ENCODE assay signal across 20 cellular contexts in genomic region chr2:240627736-240628506, GRCh38. TPM values are rescaled to one million over a fixed set of nuclear protein-coding genes. Genes with fewer than 3 reads are reported as not detected.
DNase-seq lines count a peak whose midpoint lies in the region; ATAC-seq and TF ChIP-seq lines count a peak whose summit lies in the region.
"Had no signal": no experiment of that assay in that cellular context is flagged by ENCODE, and none has a peak within 500 bp of the region (broad histone marks: within the 10 kb centered on the region; RNA-seq: fewer than 3 reads in every experiment).

No MANE protein-coding gene starts in this region.

- no peak overlapping the region for H3K27ac Mint-ChIP-seq in progenitor cell of endocrine pancreas
- H3K27ac Mint-ChIP-seq: immature natural killer cell, WTC11 had no signal

- H3K4me1 ChIP-seq in Peyer's patch = peaks cover 0 to 20% (median 6%) of the 10 kb centered on the region in 4 donors
- H3K4me1 ChIP-seq in tibial artery = peaks cover 0 to 3% (median 0%) of the 10 kb centered on the region in 4 donors

- H3K27me3 ChIP-seq in Peyer's patch (no peaks in the 10 kb centered on the region), tibial artery (peaks cover 0 to 3% of the 10 kb centered on the region in 2 donors)
- H3K27me3 ChIP-seq: brain microvascular endothelial cell had no signal

- intact Hi-C loops in tibial artery (cut with DNase I; ENCODE audit: low total_unique reads) = no loop called here

- TF ChIP-seq POLR2A in Peyer's patch (IDR thresholded peaks at IDR 0.05) = no peak

- no peak for ATAC-seq in left lobe of liver
- ATAC-seq in HG02623 (IDR thresholded peaks at IDR 0.05; ENCODE audit: unreplicated experiment) = no peak
- ATAC-seq: esophagus mucosa, T-cell, WTC11 had no signal

- H3K27me3 Mint-ChIP-seq in progenitor cell of endocrine pancreas = no peaks in the 10 kb centered on the region
- H3K27me3 Mint-ChIP-seq: T-cell had no signal

- no peaks in the 10 kb centered on the region for H3K36me3 Mint-ChIP-seq in progenitor cell of endocrine pancreas (ENCODE audit: insufficient read depth)
- H3K36me3 Mint-ChIP-seq: immature natural killer cell, T-cell had no signal

- H3K27ac ChIP-seq in Peyer's patch = no peak overlapping the region
- H3K27ac ChIP-seq in tibial artery = no peak overlapping the region
- H3K27ac ChIP-seq: brain microvascular endothelial cell had no signal

- peaks cover 0 to 44% (median 0%) of the 10 kb centered on the region in 3 donors for H3K36me3 ChIP-seq in Peyer's patch
- H3K36me3 ChIP-seq in tibial artery = peaks cover 0 to 18% (median 0%) of the 10 kb centered on the region in 3 donors
- H3K36me3 ChIP-seq: brain microvascular endothelial cell had no signal

- no peak for TF ChIP-seq CTCF in Peyer's patch (IDR thresholded peaks at IDR 0.05)
- no peak for TF ChIP-seq CTCF in tibial artery (IDR thresholded peaks at IDR 0.05)
- no peak for TF ChIP-seq CTCF in progenitor cell of endocrine pancreas (IDR thresholded peaks at IDR 0.05; ENCODE audit: unreplicated experiment)

- peaks cover 2% of the 10 kb centered on the region for H3K9me3 Mint-ChIP-seq in progenitor cell of endocrine pancreas (ENCODE audit: low read depth)

- H3K4me1 Mint-ChIP-seq in progenitor cell of endocrine pancreas (ENCODE audit: low read depth) = no peaks in the 10 kb centered on the region
- H3K4me1 Mint-ChIP-seq: WTC11 had no signal

- no peak overlapping the region for H3K4me3 Mint-ChIP-seq in progenitor cell of endocrine pancreas (ENCODE audit: low read depth)
- H3K4me3 Mint-ChIP-seq: immature natural killer cell, WTC11 had no signal

- no peaks in the 10 kb centered on the region for H3K9me3 ChIP-seq in Peyer's patch
- no peaks in the 10 kb centered on the region for H3K9me3 ChIP-seq in tibial artery

- H3K4me3 ChIP-seq in Peyer's patch (no peak overlapping the region), tibial artery (no peak overlapping the region)

- peak; percentile 9 for DNase-seq in activated naive CD4-positive, alpha-beta T cell treated with anti-CD3 and anti-CD28 coated beads, Interleukin-2, amount 50 U/mL, for 16 hours
- DNase-seq in activated naive CD4-positive, alpha-beta T cell treated with Interleukin-2 at 50 U/mL for 16 hours = no peak
- peak in 2 of 3 donors; percentile 28 to 34 for DNase-seq in Peyer's patch
- DNase-seq in left lobe of liver (ENCODE audit: low spot score) = peak; percentile 33
- peak; percentile 5 to 49 for DNase-seq in tibial artery
- DNase-seq in NCI-H1048 (lab: John Stamatoyannopoulos, UW) = no peak
- no peak for DNase-seq in progenitor cell of endocrine pancreas (ENCODE audit: low spot score, unreplicated experiment)
- DNase-seq: brain microvascular endothelial cell, Calu3, glutamatergic neuron, immature natural killer cell, mesendoderm, NCI-H187, NCI-H345, T-cell had no signal

RNA-seq across cellular contexts. Expression of gene GPR35, which starts 2.6 kb away (rescaled TPM):
- total RNA-seq in Peyer's patch (100 to 1,000 TPM in 3 of 4 donors, 10 to 100 TPM in 1; 61.1 to 341 (median 261) TPM), left lobe of liver (0.53 TPM), progenitor cell of endocrine pancreas (5.8 and 6.5 TPM in 2 replicates)

RNA-seq across cellular contexts. Expression of gene CAPN10, which starts 41.4 kb away (rescaled TPM):
- total RNA-seq in Peyer's patch = 10 to 100 TPM; 48.3 to 96.4 (median 78.9) TPM
- total RNA-seq in left lobe of liver = 13.7 TPM
- 65.5 and 67.2 TPM in 2 replicates for total RNA-seq in progenitor cell of endocrine pancreas

RNA-seq across cellular contexts. Expression of gene AQP12B, which starts 54.8 kb away (rescaled TPM):
- total RNA-seq in Peyer's patch (1 to 10 TPM in 3 of 4 donors, not detected in 1; 1.9 to 9.6 (median 2.5) TPM), left lobe of liver (not detected), progenitor cell of endocrine pancreas (not detected in 2 replicates)
- total RNA-seq: Calu3, dermis microvascular lymphatic vessel endothelial cell, esophagus mucosa, MCF 10A, T-cell, WTC11 had no signal

RNA-seq across cellular contexts. Expression of gene RNPEPL1, which starts 59.6 kb away (rescaled TPM):
- total RNA-seq in Peyer's patch (100 to 1,000 TPM in 3 of 4 donors, 10 to 100 TPM in 1; 85.0 to 175 (median 154) TPM), left lobe of liver (40.6 TPM), progenitor cell of endocrine pancreas (50.8 and 52.2 TPM in 2 replicates)

Comparison
In these comparisons a context has a peak if more than half of its experiments do, and no peak if none do; other contexts are left out.
1. DNase-seq: peak in activated naive CD4-positive, alpha-beta T cell treated with anti-CD3 and anti-CD28 coated beads, Interleukin-2, amount 50 U/mL, for 16 hours (single experiment), Peyer's patch (2 of 3), left lobe of liver (single experiment) and tibial artery (2 of 2); none in activated naive CD4-positive, alpha-beta T cell treated with Interleukin-2 at 50 U/mL for 16 hours (single experiment), NCI-H1048 (single experiment) and progenitor cell of endocrine pancreas (single experiment).